ENCODE assay signal across 30 cellular contexts in genomic region chr3:138135141-138135832, GRCh38. TPM values are rescaled to one million over a fixed set of nuclear protein-coding genes. Genes with fewer than 3 reads are reported as not detected.
DNase-seq lines count a peak whose midpoint lies in the region; ATAC-seq, FAIRE-seq and TF ChIP-seq lines count a peak whose summit lies in the region.
"Had no signal": no experiment of that assay in that cellular context is flagged by ENCODE, and none has a peak within 500 bp of the region (broad histone marks: within the 10 kb centered on the region; RNA-seq: fewer than 3 reads in every experiment).

No MANE protein-coding gene starts in this region.

- no peaks in the 10 kb centered on the region for H3K9me3 ChIP-seq in left lung
- H3K9me3 ChIP-seq: A549, BLaER1, esophagus muscularis mucosa had no signal

- intact Hi-C loops in left ventricle myocardium superior (cut with micrococcal nuclease): no loop called here
- intact Hi-C loops in cardiac septum (cut with DNase I): no loop called here
- intact Hi-C loops in left lung (cut with DNase I): no loop called here
- intact Hi-C loops in natural killer cell (cut with micrococcal nuclease): no loop called here

- CTCF ChIA-PET in HEK293T (lab: Yijun Ruan, JAX): no interaction called here

- POLR2A ChIA-PET in HEK293T (lab: Yijun Ruan, JAX): no interaction called here

- peaks cover 0 to 7% of the 10 kb centered on the region in 2 donors for H3K27me3 Mint-ChIP-seq in natural killer cell (ENCODE audit: low read depth in 2 of 2)

- ATAC-seq in left ventricle myocardium superior: peak; percentile 33
- peak; percentile 57 for ATAC-seq in left lung
- ATAC-seq in natural killer cell: no peak
- ATAC-seq: A549; effector memory CD8-positive, alpha-beta T cell; stimulated activated naive CD8-positive, alpha-beta T cell treated with anti-CD3 and anti-CD28 coated beads, Interleukin-15, amount 100 ng/mL, for 72 hours had no signal

- DNase-seq in left ventricle myocardium superior (no peak), cardiac septum (ENCODE audit: low spot score) (no peak), NOMO-1 treated with dmso at 0.1 percent for 144 hours (lab: John Stamatoyannopoulos, UW; ENCODE audit: unreplicated experiment) (peak; percentile 29), left lung (no peak), urothelium cell line (ENCODE audit: low spot score) (no peak), HEK293T (ENCODE audit: extremely low spot score) (no peak), natural killer cell (no peak), DMS153 treated with DMSO at 0.1 percent for 48 hours (lab: John Stamatoyannopoulos, UW; ENCODE audit: unreplicated experiment) (no peak)
- DNase-seq: activated CD4-positive, alpha-beta memory T cell treated with anti-CD3 and anti-CD28 coated beads, Interleukin-2, amount 10 ng/mL, durations not matched to agents 7 days and 5 days; activated CD4-positive, CD25-positive, alpha-beta regulatory T cell; activated gamma-delta T cell; effector memory CD8-positive, alpha-beta T cell; hypothalamus; NCI-H1694 treated with DMSO at 0.1 percent for 48 hours; NCI-H226; NCI-H82; nucleus accumbens; stimulated activated naive CD8-positive, alpha-beta T cell treated with anti-CD3 and anti-CD28 coated beads, Interleukin-15, amount 100 ng/mL, for 72 hours; trophoblast cell had no signal

- no peak overlapping the region for H3K4me3 ChIP-seq in left lung
- H3K4me3 ChIP-seq: A549, BLaER1, esophagus muscularis mucosa, lung had no signal

- no peaks in the 10 kb centered on the region for H3K36me3 Mint-ChIP-seq in natural killer cell

- H3K27me3 ChIP-seq in left lung: no peaks in the 10 kb centered on the region
- H3K27me3 ChIP-seq: BLaER1, esophagus muscularis mucosa had no signal

- no peak overlapping the region for H3K27ac Mint-ChIP-seq in natural killer cell
- H3K27ac Mint-ChIP-seq: activated CD4-positive, alpha-beta memory T cell treated with anti-CD3 and anti-CD28 coated beads, Interleukin-2, amount 10 ng/mL, durations not matched to agents 7 days and 5 days; effector memory CD8-positive, alpha-beta T cell; stimulated activated naive CD8-positive, alpha-beta T cell treated with anti-CD3 and anti-CD28 coated beads, Interleukin-15, amount 100 ng/mL, for 72 hours had no signal

- no peaks in the 10 kb centered on the region for H3K9me3 Mint-ChIP-seq in natural killer cell
- H3K9me3 Mint-ChIP-seq: activated CD4-positive, alpha-beta memory T cell treated with anti-CD3 and anti-CD28 coated beads, Interleukin-2, amount 10 ng/mL, durations not matched to agents 7 days and 5 days; effector memory CD8-positive, alpha-beta T cell; stimulated activated naive CD8-positive, alpha-beta T cell treated with anti-CD3 and anti-CD28 coated beads, Interleukin-15, amount 100 ng/mL, for 72 hours had no signal

- no peaks in the 10 kb centered on the region for H3K4me1 Mint-ChIP-seq in natural killer cell
- H3K4me1 Mint-ChIP-seq: activated CD4-positive, alpha-beta memory T cell treated with anti-CD3 and anti-CD28 coated beads, Interleukin-2, amount 10 ng/mL, durations not matched to agents 7 days and 5 days; stimulated activated naive CD8-positive, alpha-beta T cell treated with anti-CD3 and anti-CD28 coated beads, Interleukin-15, amount 100 ng/mL, for 72 hours had no signal

- H3K4me1 ChIP-seq in left lung: peaks cover 0 to 43% of the 10 kb centered on the region in 2 donors
- H3K4me1 ChIP-seq: A549, BLaER1, esophagus muscularis mucosa had no signal

- TF ChIP-seq CTCF in left lung (IDR thresholded peaks at IDR 0.05): no peak
- no peak for TF ChIP-seq CTCF in natural killer cell (IDR thresholded peaks at IDR 0.05)

- peak overlapping the region in 1 of 2 donors; percentile 86 for H3K27ac ChIP-seq in left lung
- H3K27ac ChIP-seq: A549, BLaER1, esophagus muscularis mucosa had no signal

- no peaks in the 10 kb centered on the region for H3K36me3 ChIP-seq in left lung
- H3K36me3 ChIP-seq: BLaER1, esophagus muscularis mucosa had no signal

- H3K4me3 Mint-ChIP-seq in natural killer cell: no peak overlapping the region
- H3K4me3 Mint-ChIP-seq: activated CD4-positive, alpha-beta memory T cell treated with anti-CD3 and anti-CD28 coated beads, Interleukin-2, amount 10 ng/mL, durations not matched to agents 7 days and 5 days; effector memory CD8-positive, alpha-beta T cell; stimulated activated naive CD8-positive, alpha-beta T cell treated with anti-CD3 and anti-CD28 coated beads, Interleukin-15, amount 100 ng/mL, for 72 hours had no signal

- FAIRE-seq in urothelium cell line (lab: Jason Lieb, UNC): no peak
- FAIRE-seq: A549, colon, D721Med, frontal cortex, islet of Langerhans had no signal

TF ChIP-seq in HEK293T, 16 proteins besides CTCF, POLR2A, EP300 and RAD21:
- TF ChIP-seq FOXK2 (IDR thresholded peaks at IDR 0.05) (no peak), ELF4 (IDR thresholded peaks at IDR 0.05) (no peak), HDGF (IDR thresholded peaks at IDR 0.05; ENCODE audit: borderline replicate concordance) (no peak)

RNA-seq across cellular contexts. Expression of gene A4GNT, which starts 3.1 kb away (rescaled TPM):
- total RNA-seq in left ventricle myocardium superior (not detected), cardiac septum (not detected), left lung (not detected), natural killer cell (not detected)
- total RNA-seq: activated CD4-positive, alpha-beta memory T cell treated with anti-CD3 and anti-CD28 coated beads, Interleukin-2, amount 10 ng/mL, durations not matched to agents 7 days and 5 days; esophagus muscularis mucosa; frontal cortex; H4; SK-MEL-5; T-helper 2 cell treated with Interferon-gamma antibody and Interleukin-4, amounts not matched to agents 100 ng/mL and 5 ng/mL, for 36 hours had no signal

RNA-seq across cellular contexts. Expression of gene DZIP1L, which starts 19.9 kb away (rescaled TPM):
- total RNA-seq in left ventricle myocardium superior (5.7 TPM), cardiac septum (7.2 TPM), left lung (10 to 100 TPM; 14.0 to 16.6 TPM), natural killer cell (not detected)
- total RNA-seq: T-helper 2 cell treated with Interferon-gamma antibody and Interleukin-4, amounts not matched to agents 100 ng/mL and 5 ng/mL, for 36 hours had no signal

RNA-seq across cellular contexts. Expression of gene DBR1, which starts 39.4 kb away (rescaled TPM):
- total RNA-seq in left ventricle myocardium superior (7.3 TPM), cardiac septum (7.4 TPM), left lung (10 to 100 TPM; 16.7 to 17.7 TPM), natural killer cell (10 to 100 TPM; 17.0 to 18.4 (median 17.5) TPM)

RNA-seq across cellular contexts. Expression of gene ARMC8, which starts 51.8 kb away (rescaled TPM):
- total RNA-seq in left ventricle myocardium superior (34.0 TPM), cardiac septum (34.2 TPM), left lung (10 to 100 TPM; 37.1 to 50.6 TPM), natural killer cell (10 to 100 TPM; 75.4 to 93.5 (median 86.4) TPM)

Comparison
In these comparisons a context has a peak if more than half of its experiments do, and no peak if none do; other contexts are left out.
1. ATAC-seq: peak in left ventricle myocardium superior (single experiment) and left lung (single experiment); none in natural killer cell (0 of 3).